Comparison of ENCODE assay signal across 8 cellular contexts in genomic region chr20:17895641-17896246, GRCh38.
DNase-seq lines count a peak whose midpoint lies in the region; ATAC-seq lines count a peak whose summit lies in the region.

No MANE protein-coding gene starts in this region.

- H3K9me3 Mint-ChIP-seq in activated naive CD8-positive, alpha-beta T cell treated with anti-CD3 and anti-CD28 coated beads, Interleukin-2, amount 10 ng/mL, durations not matched to agents 7 days and 5 days = no peaks in the 10 kb centered on the region

- DNase-seq in activated naive CD8-positive, alpha-beta T cell treated with anti-CD3 and anti-CD28 coated beads, Interleukin-2, amount 10 ng/mL, durations not matched to agents 7 days and 5 days = peak; percentile 53
- DNase-seq in iris pigment epithelial cell (ENCODE audit: low read depth) (peak; percentile 77), HUDEP-2 (lab: John Stamatoyannopoulos, UW; ENCODE audit: unreplicated experiment in 76 of 76) (no peak), NCI-H1694 (lab: John Stamatoyannopoulos, UW) (no peak)
- DNase-seq in stimulated activated CD4-positive, alpha-beta T cell treated with anti-CD3 and anti-CD28 coated beads, Interleukin-1b, Interleukin-23, amount 100 ng/mL, for 24 hours (ENCODE audit: low read depth in 4 of 4, low spot score in 1 of 4) = peak; percentile 21 to 62 (median 31)

- H3K4me1 Mint-ChIP-seq in activated naive CD8-positive, alpha-beta T cell treated with anti-CD3 and anti-CD28 coated beads, Interleukin-2, amount 10 ng/mL, durations not matched to agents 7 days and 5 days = peaks cover 10% of the 10 kb centered on the region

- POLR2A ChIA-PET in activated naive CD8-positive, alpha-beta T cell treated with anti-CD3 and anti-CD28 coated beads, Interleukin-2, amount 10 ng/mL, durations not matched to agents 7 days and 5 days (lab: Charles Lee) = interaction anchor here (1.3 kb wide), 1 partner anchor 390 kb away, joined by 5 read pairs; no protein-coding TSS in a partner anchor

- no peak overlapping the region for H3K27ac Mint-ChIP-seq in activated naive CD8-positive, alpha-beta T cell treated with anti-CD3 and anti-CD28 coated beads, Interleukin-2, amount 10 ng/mL, durations not matched to agents 7 days and 5 days

- peak overlapping the region; percentile 65 for H3K4me3 Mint-ChIP-seq in activated naive CD8-positive, alpha-beta T cell treated with anti-CD3 and anti-CD28 coated beads, Interleukin-2, amount 10 ng/mL, durations not matched to agents 7 days and 5 days

- ATAC-seq in GM18498 (IDR thresholded peaks at IDR 0.05; ENCODE audit: unreplicated experiment) = peak; percentile 51
- ATAC-seq in HG03139 (IDR thresholded peaks at IDR 0.05; ENCODE audit: unreplicated experiment) = peak; percentile 52
- ATAC-seq in activated naive CD8-positive, alpha-beta T cell treated with anti-CD3 and anti-CD28 coated beads, Interleukin-2, amount 10 ng/mL, durations not matched to agents 7 days and 5 days (ENCODE audit: low read depth) = peak; percentile 75
- no peak for ATAC-seq in GM19467 (IDR thresholded peaks at IDR 0.05; ENCODE audit: unreplicated experiment)

- no peaks in the 10 kb centered on the region for H3K36me3 Mint-ChIP-seq in activated naive CD8-positive, alpha-beta T cell treated with anti-CD3 and anti-CD28 coated beads, Interleukin-2, amount 10 ng/mL, durations not matched to agents 7 days and 5 days

- peaks cover 48% of the 10 kb centered on the region for H3K27me3 Mint-ChIP-seq in activated naive CD8-positive, alpha-beta T cell treated with anti-CD3 and anti-CD28 coated beads, Interleukin-2, amount 10 ng/mL, durations not matched to agents 7 days and 5 days

Comparison
In these comparisons a context has a peak if more than half of its experiments do, and no peak if none do; other contexts are left out.
1. DNase-seq: peak in activated naive CD8-positive, alpha-beta T cell treated with anti-CD3 and anti-CD28 coated beads, Interleukin-2, amount 10 ng/mL, durations not matched to agents 7 days and 5 days (single experiment), iris pigment epithelial cell (single experiment) and stimulated activated CD4-positive, alpha-beta T cell treated with anti-CD3 and anti-CD28 coated beads, Interleukin-1b, Interleukin-23, amount 100 ng/mL, for 24 hours (4 of 4); none in HUDEP-2 (0 of 76) and NCI-H1694 (single experiment).